ENCODE assay signal across 8 cellular contexts in the genomic region with DNA sequence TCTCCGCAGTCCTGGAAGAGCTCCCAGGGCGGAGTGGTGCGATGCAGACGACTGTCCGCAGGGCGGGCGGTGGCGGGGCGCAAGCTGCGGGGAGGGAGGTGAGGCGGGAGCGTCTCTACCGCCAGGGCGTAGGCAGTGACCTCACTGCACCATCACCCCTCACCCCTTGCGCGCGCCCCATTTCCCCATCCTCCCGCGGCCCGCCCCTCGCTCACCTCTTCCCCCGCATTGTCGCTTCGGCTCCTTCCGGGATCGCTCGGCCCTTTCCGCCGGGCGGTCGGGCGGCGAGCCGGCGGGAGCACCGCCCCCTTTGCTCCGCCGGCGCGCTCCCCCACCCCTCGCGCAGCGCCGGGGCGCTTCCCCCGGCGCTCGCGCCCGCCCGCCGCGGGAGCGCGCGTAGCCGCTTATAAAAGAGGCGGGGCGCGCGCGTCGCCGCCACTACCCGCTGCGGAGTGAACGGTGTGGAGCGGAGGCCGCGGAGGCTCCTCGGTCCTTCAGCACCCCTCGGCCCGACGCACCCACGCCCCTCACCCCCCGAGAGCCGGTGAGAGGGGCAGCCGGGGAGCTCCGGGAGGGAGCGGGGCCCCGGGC. TPM values are rescaled to one million over a fixed set of nuclear protein-coding genes. Genes with fewer than 3 reads are reported as not detected.
DNase-seq lines count a peak whose midpoint lies in the region; ATAC-seq and TF ChIP-seq lines count a peak whose summit lies in the region.

A gene (plus strand): TSS at position 435 of the 591 bp plus-strand sequence. CDS start 14,154 bp downstream, outside the sequence.

- no peaks in the 10 kb centered on the region for H3K9me3 Mint-ChIP-seq in natural killer cell

- H3K27ac Mint-ChIP-seq in natural killer cell = peak within 1 kb of the TSS in 1 of 2 donors; percentile 94

- H3K27ac ChIP-seq in RWPE1 = peak within 1 kb of the TSS; percentile 92

- POLR2A ChIA-PET in RWPE1 (lab: Yijun Ruan, JAX; ENCODE audit: low non-redundant PET) = interaction anchor here (0.5 to 1.6 kb wide), 5 partner anchors 8 to 190 kb away, joined by 3 to 7 read pairs (median 5); no protein-coding TSS in a partner anchor

- peaks cover 36 to 38% of the 10 kb centered on the region in 2 donors for H3K4me1 Mint-ChIP-seq in natural killer cell

- TF ChIP-seq CTCF in RWPE1 (conservative IDR thresholded peaks at IDR 0.05; ENCODE audit: low read depth) (no peak), natural killer cell (IDR thresholded peaks at IDR 0.05) (no peak)

- H3K27me3 Mint-ChIP-seq in natural killer cell (ENCODE audit: low read depth in 2 of 2) = no peaks in the 10 kb centered on the region

- peak; percentile 86 to 94 (median 87) for ATAC-seq in natural killer cell

- CTCF ChIA-PET in RWPE1 (lab: Yijun Ruan, JAX) = interaction anchor here (0.9 to 1.1 kb wide), 2 partner anchors 23 to 84 kb away, joined by 3 to 5 read pairs; no protein-coding TSS in a partner anchor

- H3K36me3 Mint-ChIP-seq in natural killer cell = no peaks in the 10 kb centered on the region

- intact Hi-C loops in natural killer cell (cut with micrococcal nuclease) = loop anchor here (1.0 to 2.0 kb wide), 3 partner anchors 47 to 113 kb away; a partner anchor contains a TSS

- peak within 1 kb of the TSS; percentile 93 for H3K4me3 Mint-ChIP-seq in natural killer cell

- DNase-seq in EH (ENCODE audit: low read depth) = peak; percentile 93
- DNase-seq in GOT3 (lab: John Stamatoyannopoulos, UW) = peak; percentile 80
- DNase-seq in LHCN-M2 (ENCODE audit: low read depth) = peak; percentile 85
- peak; percentile 99 for DNase-seq in RWPE1 (ENCODE audit: low spot score)
- DNase-seq in activated T-helper 1 cell treated with anti-CD3 and anti-CD28 coated beads, Interleukin-2, amount 50 U/mL, for 16 hours (ENCODE audit: low read depth in 1 of 2, low spot score in 1 of 2) = peak; percentile 90 to 91
- DNase-seq in fibroblast of peridontal ligament (ENCODE audit: extremely low read depth) = peak; percentile 79
- DNase-seq in natural killer cell = peak; percentile 92
- DNase-seq in stimulated activated naive CD4-positive, alpha-beta T cell (lab: John Stamatoyannopoulos, UW) = peak; percentile 90 to 95 (median 92)

RNA-seq across cellular contexts. Expression of the gene that starts here (rescaled TPM):
- total RNA-seq in LHCN-M2 (2014; rRNA removed) = 169 and 208 TPM in 2 replicates
- polyA plus RNA-seq in LHCN-M2 (2012) = 243 TPM
- total RNA-seq in natural killer cell = 100 to 1,000 TPM; 301 to 420 (median 400) TPM

Comparison
In these comparisons a context has a peak if more than half of its experiments do, and no peak if none do; other contexts are left out.
1. Peak in every context shown above with its lines: DNase-seq, ATAC-seq and H3K27ac ChIP-seq.